20 cellular contexts compared by ENCODE assay signal in the genomic region with DNA sequence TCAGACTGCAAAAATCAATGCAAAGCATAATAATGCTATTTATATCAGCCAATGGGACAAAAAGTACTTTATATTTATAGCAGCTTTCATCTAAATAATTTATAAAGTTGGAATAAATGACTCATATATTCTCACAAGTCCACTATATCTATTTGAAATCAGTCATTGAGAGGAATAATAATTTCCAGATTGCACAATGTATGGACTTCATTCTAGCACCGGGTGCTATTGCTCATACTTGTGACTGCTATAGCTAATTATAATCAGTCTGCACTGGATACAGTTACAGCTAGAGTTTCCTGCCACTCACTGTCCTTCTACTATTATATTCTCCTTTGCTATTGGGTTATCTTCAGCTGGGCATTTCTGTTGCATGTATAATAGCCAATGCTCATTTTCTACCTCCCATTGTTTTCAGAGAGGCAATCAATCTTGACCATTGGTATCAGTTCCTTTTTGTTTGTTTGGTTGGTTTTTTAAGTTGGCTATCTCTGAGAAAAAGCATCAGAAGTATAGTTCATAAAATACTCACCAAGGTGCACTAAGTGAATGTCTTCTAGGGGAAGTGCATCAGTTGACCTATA.
DNase-seq lines count a peak whose midpoint lies in the region; ATAC-seq and TF ChIP-seq lines count a peak whose summit lies in the region.
"Had no signal": no experiment of that assay in that cellular context is flagged by ENCODE, and none has a peak within 500 bp of the region (broad histone marks: within the 10 kb centered on the region; RNA-seq: fewer than 3 reads in every experiment).

No MANE protein-coding gene starts in this region.

- no peaks in the 10 kb centered on the region for H3K36me3 ChIP-seq in RWPE2 (ENCODE audit: low read depth)
- H3K36me3 ChIP-seq: esophagus muscularis mucosa, heart left ventricle, MG63, upper lobe of left lung had no signal

- H3K27me3 ChIP-seq in RWPE2 (ENCODE audit: insufficient read depth, poor library complexity, severe bottlenecking): no peaks in the 10 kb centered on the region
- H3K27me3 ChIP-seq: MG63, upper lobe of left lung had no signal

- H3K4me1 ChIP-seq in RWPE2 (ENCODE audit: insufficient read depth, poor library complexity, severe bottlenecking): no peaks in the 10 kb centered on the region
- H3K4me1 ChIP-seq: heart left ventricle had no signal

- 0 out of 3 replicates have a peak, but pooled peaks have one; percentile 32 for ATAC-seq in RWPE2 (ENCODE audit: low read depth)
- no peak for ATAC-seq in GM18511 (IDR thresholded peaks at IDR 0.05; ENCODE audit: unreplicated experiment)
- ATAC-seq: activated CD4-positive, alpha-beta T cell treated with anti-CD3 and anti-CD28 coated beads for 36 hours; activated T-cell treated with anti-CD3 and anti-CD28 coated beads, Interleukin-2, amount 50 U/mL, for 4 hours; heart left ventricle; left lobe of liver; naive thymus-derived CD8-positive, alpha-beta T cell had no signal

- TF ChIP-seq CTCF in RWPE2 (IDR thresholded peaks at IDR 0.05; ENCODE audit: poor library complexity, severe bottlenecking): no peak

- no peak overlapping the region for H3K27ac ChIP-seq in RWPE2 (ENCODE audit: poor library complexity, severe bottlenecking)
- H3K27ac ChIP-seq: esophagus muscularis mucosa, heart left ventricle, upper lobe of left lung had no signal

- no peak overlapping the region for H3K4me3 ChIP-seq in RWPE2 (ENCODE audit: severe bottlenecking)
- H3K4me3 ChIP-seq in skeletal muscle cell (ENCODE audit: low read depth, low read length): no peak overlapping the region
- H3K4me3 ChIP-seq: esophagus muscularis mucosa, heart left ventricle, upper lobe of left lung had no signal

- DNase-seq in NCI-H2171 treated with DMSO at 0.1 percent for 48 hours (lab: John Stamatoyannopoulos, UW) (peak; percentile 43), NCI-H2171 (lab: John Stamatoyannopoulos, UW) (no peak), RWPE2 (ENCODE audit: low spot score) (no peak), dedifferentiated amniotic fluid mesenchymal stem cell (ENCODE audit: extremely low spot score) (peak; percentile 47), skeletal muscle cell (ENCODE audit: low read depth) (peak; percentile 25), iPS-NIHi7 (ENCODE audit: extremely low spot score) (no peak), retina (no peak)
- DNase-seq: activated CD4-positive, alpha-beta T cell treated with anti-CD3 and anti-CD28 coated beads for 36 hours; activated naive CD4-positive, alpha-beta T cell treated with Interleukin-2 at 50 U/mL for 16 hours; activated T-cell treated with anti-CD3 and anti-CD28 coated beads, Interleukin-2, amount 50 U/mL, for 4 hours; DMS79 treated with DMSO at 0.1 percent for 48 hours; effector memory CD4-positive, alpha-beta T cell; H7; heart left ventricle; MG63; naive thymus-derived CD8-positive, alpha-beta T cell; upper lobe of left lung had no signal

- H3K9me3 ChIP-seq in RWPE2 (ENCODE audit: severe bottlenecking): no peaks in the 10 kb centered on the region
- H3K9me3 ChIP-seq: esophagus muscularis mucosa, MG63, upper lobe of left lung had no signal

Comparison
In these comparisons a context has a peak if more than half of its experiments do, and no peak if none do; other contexts are left out.
1. DNase-seq: peak in NCI-H2171 treated with DMSO at 0.1 percent for 48 hours (single experiment), dedifferentiated amniotic fluid mesenchymal stem cell (single experiment) and skeletal muscle cell (single experiment); none in NCI-H2171 (single experiment), RWPE2 (single experiment), iPS-NIHi7 (single experiment) and retina (single experiment).